20 cellular contexts compared by ENCODE assay signal in genomic region chr2:18804540-18804939, GRCh38.
"Had no signal": no experiment of that assay in that cellular context is flagged by ENCODE, and none has a peak within 500 bp of the region (broad histone marks: within the 10 kb centered on the region; RNA-seq: fewer than 3 reads in every experiment).

No MANE protein-coding gene starts in this region.

- H3K4me3 ChIP-seq: adrenal gland had no signal

- H3K27ac Mint-ChIP-seq: activated CD4-positive, alpha-beta memory T cell treated with anti-CD3 and anti-CD28 coated beads, Interleukin-2, amount 10 ng/mL, durations not matched to agents 7 days and 5 days; activated CD4-positive, alpha-beta T cell treated with anti-CD3 and anti-CD28 coated beads for 36 hours; activated naive CD8-positive, alpha-beta T cell treated with anti-CD3 and anti-CD28 coated beads, Interleukin-2, amount 10 ng/mL, durations not matched to agents 7 days and 5 days; activated T-cell treated with anti-CD3 and anti-CD28 coated beads, Interleukin-2, amount 50 U/mL, for 72 hours; activated T-helper 2 cell treated with anti-CD3 and anti-CD28 coated beads, Interferon-gamma antibody, Interleukin-2, Interleukin-4, amounts not matched to agents 10 μg/mL and 5 μg/mL and 100 μg/mL, durations not matched to agents 14 hours and 24 hours and 36 hours had no signal

- H3K9me3 Mint-ChIP-seq: activated CD4-positive, alpha-beta memory T cell treated with anti-CD3 and anti-CD28 coated beads, Interleukin-2, amount 10 ng/mL, durations not matched to agents 7 days and 5 days; activated naive CD8-positive, alpha-beta T cell treated with anti-CD3 and anti-CD28 coated beads, Interleukin-2, amount 10 ng/mL, durations not matched to agents 7 days and 5 days; activated T-helper 2 cell treated with anti-CD3 and anti-CD28 coated beads, Interferon-gamma antibody, Interleukin-2, Interleukin-4, amounts not matched to agents 10 μg/mL and 5 μg/mL and 100 μg/mL, durations not matched to agents 14 hours and 24 hours and 36 hours had no signal

- H3K27me3 ChIP-seq: adrenal gland had no signal

- H3K36me3 ChIP-seq: adrenal gland, WERI-Rb-1 had no signal

- H3K27me3 Mint-ChIP-seq: activated CD4-positive, alpha-beta memory T cell treated with anti-CD3 and anti-CD28 coated beads, Interleukin-2, amount 10 ng/mL, durations not matched to agents 7 days and 5 days; activated CD4-positive, alpha-beta T cell treated with anti-CD3 and anti-CD28 coated beads for 36 hours had no signal

- H3K4me2 ChIP-seq: KMS-11 had no signal

- H3K9me3 ChIP-seq: adrenal gland had no signal

- H3K4me1 Mint-ChIP-seq: activated CD4-positive, alpha-beta memory T cell treated with anti-CD3 and anti-CD28 coated beads, Interleukin-2, amount 10 ng/mL, durations not matched to agents 7 days and 5 days; activated CD4-positive, alpha-beta T cell treated with anti-CD3 and anti-CD28 coated beads for 36 hours; activated naive CD8-positive, alpha-beta T cell treated with anti-CD3 and anti-CD28 coated beads, Interleukin-2, amount 10 ng/mL, durations not matched to agents 7 days and 5 days had no signal

- H3K36me3 Mint-ChIP-seq: activated naive CD8-positive, alpha-beta T cell treated with anti-CD3 and anti-CD28 coated beads, Interleukin-2, amount 10 ng/mL, durations not matched to agents 7 days and 5 days had no signal

- DNase-seq: activated CD4-positive, alpha-beta memory T cell treated with anti-CD3 and anti-CD28 coated beads, Interleukin-2, amount 10 ng/mL, durations not matched to agents 7 days and 5 days; activated CD4-positive, alpha-beta T cell treated with anti-CD3 and anti-CD28 coated beads for 36 hours; activated CD4-positive, alpha-beta T cell treated with anti-CD3 and anti-CD28 coated beads, Interleukin-2, amount 50 U/mL, for 1 hour; activated gamma-delta T cell treated with Interleukin-2 at 50 U/mL for 16 hours; activated naive CD4-positive, alpha-beta T cell treated with anti-CD3 and anti-CD28 coated beads, Interleukin-2, amount 50 U/mL, for 16 hours; activated naive CD8-positive, alpha-beta T cell treated with anti-CD3 and anti-CD28 coated beads, Interleukin-2, amount 10 ng/mL, durations not matched to agents 7 days and 5 days; activated T-cell treated with anti-CD3 and anti-CD28 coated beads for 4 hours; activated T-cell treated with anti-CD3 and anti-CD28 coated beads, Interleukin-2, amount 50 U/mL, for 72 hours; adrenal gland; anterior cingulate cortex; central memory CD4-positive, alpha-beta T cell; NCI-H1092; NCI-H1930; NCI-H2171 treated with DMSO at 0.1 percent for 48 hours; NCI-H226; SIG-M5; T-helper 1 cell; WERI-Rb-1 had no signal

- ATAC-seq: activated CD4-positive, alpha-beta T cell treated with anti-CD3 and anti-CD28 coated beads for 36 hours; activated T-cell treated with anti-CD3 and anti-CD28 coated beads, Interleukin-2, amount 50 U/mL, for 72 hours had no signal

- H3K4me3 Mint-ChIP-seq: activated CD4-positive, alpha-beta memory T cell treated with anti-CD3 and anti-CD28 coated beads, Interleukin-2, amount 10 ng/mL, durations not matched to agents 7 days and 5 days; activated CD4-positive, alpha-beta T cell treated with anti-CD3 and anti-CD28 coated beads for 36 hours; activated naive CD8-positive, alpha-beta T cell treated with anti-CD3 and anti-CD28 coated beads, Interleukin-2, amount 10 ng/mL, durations not matched to agents 7 days and 5 days; activated T-cell treated with anti-CD3 and anti-CD28 coated beads, Interleukin-2, amount 50 U/mL, for 72 hours had no signal

- H3K27ac ChIP-seq: adrenal gland, KMS-11, WERI-Rb-1 had no signal

- H3K9ac ChIP-seq: KMS-11 had no signal

- H3K4me1 ChIP-seq: adrenal gland had no signal
